Comparison of ENCODE assay signal across 1 cellular context in the genomic region with DNA sequence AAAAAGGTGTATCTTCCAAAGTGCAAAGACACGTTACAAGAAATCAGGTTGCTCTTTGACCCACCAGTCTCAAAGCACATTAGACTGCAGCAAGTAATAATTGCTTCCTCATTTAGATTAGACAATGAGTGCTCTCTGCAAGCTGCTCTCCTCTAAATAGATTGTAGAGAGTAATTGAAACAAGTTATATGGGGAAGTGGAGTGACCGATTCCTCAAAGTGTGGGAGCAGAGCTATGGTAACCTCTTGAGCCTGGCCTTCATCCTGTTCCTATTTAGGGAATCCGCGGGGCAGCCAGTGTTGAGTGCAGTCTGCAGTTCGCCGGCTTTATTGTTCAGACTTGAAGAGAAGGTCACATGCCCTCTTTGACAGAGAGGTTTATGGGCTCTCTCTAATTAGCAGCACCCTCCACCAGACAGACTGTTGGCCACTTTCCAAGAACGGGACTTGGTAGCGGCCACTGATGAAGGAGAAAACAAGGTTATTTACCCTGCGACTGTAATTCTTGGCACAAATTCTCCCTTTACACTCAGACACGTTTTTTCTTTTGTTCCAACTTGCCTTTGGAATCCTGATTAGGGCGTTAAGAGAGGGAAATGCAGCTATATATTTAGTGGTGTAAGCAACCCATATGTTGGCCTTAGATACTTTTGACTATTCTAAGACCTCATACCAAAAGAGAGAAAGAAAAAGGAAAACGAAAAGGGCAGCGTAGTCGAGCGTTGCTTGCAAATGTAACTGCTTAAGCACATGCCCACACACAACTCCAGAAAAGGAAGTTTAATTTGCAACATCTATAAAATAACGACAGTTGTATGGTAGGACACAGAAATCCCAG.
A peak's percentile ranks its signal among the peaks of the same experiment; 100 is the strongest.
TF ChIP-seq lines count a peak whose summit lies in the region.

No MANE protein-coding gene starts in this region.

TF ChIP-seq in GM12878, 131 proteins besides CTCF, POLR2A, EP300 and RAD21 (continued from another document and continues in another):
- TF ChIP-seq, protein P1, sequence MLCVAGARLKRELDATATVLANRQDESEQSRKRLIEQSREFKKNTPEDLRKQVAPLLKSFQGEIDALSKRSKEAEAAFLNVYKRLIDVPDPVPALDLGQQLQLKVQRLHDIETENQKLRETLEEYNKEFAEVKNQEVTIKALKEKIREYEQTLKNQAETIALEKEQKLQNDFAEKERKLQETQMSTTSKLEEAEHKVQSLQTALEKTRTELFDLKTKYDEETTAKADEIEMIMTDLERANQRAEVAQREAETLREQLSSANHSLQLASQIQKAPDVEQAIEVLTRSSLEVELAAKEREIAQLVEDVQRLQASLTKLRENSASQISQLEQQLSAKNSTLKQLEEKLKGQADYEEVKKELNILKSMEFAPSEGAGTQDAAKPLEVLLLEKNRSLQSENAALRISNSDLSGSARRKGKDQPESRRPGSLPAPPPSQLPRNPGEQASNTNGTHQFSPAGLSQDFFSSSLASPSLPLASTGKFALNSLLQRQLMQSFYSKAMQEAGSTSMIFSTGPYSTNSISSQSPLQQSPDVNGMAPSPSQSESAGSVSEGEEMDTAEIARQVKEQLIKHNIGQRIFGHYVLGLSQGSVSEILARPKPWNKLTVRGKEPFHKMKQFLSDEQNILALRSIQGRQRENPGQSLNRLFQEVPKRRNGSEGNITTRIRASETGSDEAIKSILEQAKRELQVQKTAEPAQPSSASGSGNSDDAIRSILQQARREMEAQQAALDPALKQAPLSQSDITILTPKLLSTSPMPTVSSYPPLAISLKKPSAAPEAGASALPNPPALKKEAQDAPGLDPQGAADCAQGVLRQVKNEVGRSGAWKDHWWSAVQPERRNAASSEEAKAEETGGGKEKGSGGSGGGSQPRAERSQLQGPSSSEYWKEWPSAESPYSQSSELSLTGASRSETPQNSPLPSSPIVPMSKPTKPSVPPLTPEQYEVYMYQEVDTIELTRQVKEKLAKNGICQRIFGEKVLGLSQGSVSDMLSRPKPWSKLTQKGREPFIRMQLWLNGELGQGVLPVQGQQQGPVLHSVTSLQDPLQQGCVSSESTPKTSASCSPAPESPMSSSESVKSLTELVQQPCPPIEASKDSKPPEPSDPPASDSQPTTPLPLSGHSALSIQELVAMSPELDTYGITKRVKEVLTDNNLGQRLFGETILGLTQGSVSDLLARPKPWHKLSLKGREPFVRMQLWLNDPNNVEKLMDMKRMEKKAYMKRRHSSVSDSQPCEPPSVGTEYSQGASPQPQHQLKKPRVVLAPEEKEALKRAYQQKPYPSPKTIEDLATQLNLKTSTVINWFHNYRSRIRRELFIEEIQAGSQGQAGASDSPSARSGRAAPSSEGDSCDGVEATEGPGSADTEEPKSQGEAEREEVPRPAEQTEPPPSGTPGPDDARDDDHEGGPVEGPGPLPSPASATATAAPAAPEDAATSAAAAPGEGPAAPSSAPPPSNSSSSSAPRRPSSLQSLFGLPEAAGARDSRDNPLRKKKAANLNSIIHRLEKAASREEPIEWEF (IDR thresholded peaks at IDR 0.05; ENCODE audit: insufficient replicate concordance, low read depth, low read length), result no peak
- TF ChIP-seq ZBED1 (IDR thresholded peaks at IDR 0.05; ENCODE audit: borderline replicate concordance) (peak; percentile 67), GATAD2B (conservative IDR thresholded peaks at IDR 0.05; ENCODE audit: low read depth) (no peak), STAT1 (conservative IDR thresholded peaks at IDR 0.05) (no peak), IRF4 (IDR thresholded peaks at IDR 0.05; ENCODE audit: low read depth, low read length) (no peak), KDM1A (IDR thresholded peaks at IDR 0.05; ENCODE audit: borderline replicate concordance) (no peak), YBX1 (IDR thresholded peaks at IDR 0.05) (no peak), JUNB (IDR thresholded peaks at IDR 0.05) (no peak), MEF2B (IDR thresholded peaks at IDR 0.05; ENCODE audit: partially characterized antibody, poor library complexity, severe bottlenecking) (peak; percentile 65), BHLHE40 (IDR thresholded peaks at IDR 0.05; ENCODE audit: borderline replicate concordance in 1 of 2, low read depth in 2 of 2, low read length in 1 of 2) (peak; percentile 60 to 83; a peak in 3 of 4 replicates), RELA (IDR thresholded peaks at IDR 0.05; ENCODE audit: borderline replicate concordance, partially characterized antibody) (no peak), NFIC (IDR thresholded peaks at IDR 0.05; ENCODE audit: low read depth, low read length) (peak; percentile 84), SMAD5 (IDR thresholded peaks at IDR 0.05; ENCODE audit: low read depth) (0 out of 2 replicates have a peak, but pooled peaks have one; percentile 31), ZNF622 (IDR thresholded peaks at IDR 0.05) (no peak), FOXK2 (IDR thresholded peaks at IDR 0.05) (no peak), SMC3 (IDR thresholded peaks at IDR 0.05; ENCODE audit: borderline replicate concordance, low read length) (no peak), PML (IDR thresholded peaks at IDR 0.05; ENCODE audit: low read length) (0 out of 2 replicates have a peak, but pooled peaks have one; percentile 20), BRCA1 (IDR thresholded peaks at IDR 0.05; ENCODE audit: low read depth, low read length) (no peak), SREBF1 (IDR thresholded peaks at IDR 0.05; ENCODE audit: low read length) (no peak), BACH1 (IDR thresholded peaks at IDR 0.05; ENCODE audit: borderline replicate concordance) (no peak), POU2F2 (IDR thresholded peaks at IDR 0.05; ENCODE audit: borderline replicate concordance, low read depth, low read length) (0 out of 3 replicates have a peak, but pooled peaks have one; percentile 16), CHD4 (IDR thresholded peaks at IDR 0.05) (no peak), ASH2L (IDR thresholded peaks at IDR 0.05; ENCODE audit: borderline replicate concordance, low read depth) (no peak; the same call in 1 of the 2 replicates), HDAC6 (IDR thresholded peaks at IDR 0.05; ENCODE audit: unreplicated experiment) (no peak), CBFB (IDR thresholded peaks at IDR 0.05; ENCODE audit: low read depth) (no peak), KAT2A (conservative IDR thresholded peaks at IDR 0.05; ENCODE audit: control insufficient read depth, low read depth, low read length) (no peak), NR2C1 (IDR thresholded peaks at IDR 0.05) (no peak), PAX8 (IDR thresholded peaks at IDR 0.05) (no peak), RBBP5 (conservative IDR thresholded peaks at IDR 0.05) (no peak; the same call in none of the 2 replicates)
- TF ChIP-seq, protein P2, sequence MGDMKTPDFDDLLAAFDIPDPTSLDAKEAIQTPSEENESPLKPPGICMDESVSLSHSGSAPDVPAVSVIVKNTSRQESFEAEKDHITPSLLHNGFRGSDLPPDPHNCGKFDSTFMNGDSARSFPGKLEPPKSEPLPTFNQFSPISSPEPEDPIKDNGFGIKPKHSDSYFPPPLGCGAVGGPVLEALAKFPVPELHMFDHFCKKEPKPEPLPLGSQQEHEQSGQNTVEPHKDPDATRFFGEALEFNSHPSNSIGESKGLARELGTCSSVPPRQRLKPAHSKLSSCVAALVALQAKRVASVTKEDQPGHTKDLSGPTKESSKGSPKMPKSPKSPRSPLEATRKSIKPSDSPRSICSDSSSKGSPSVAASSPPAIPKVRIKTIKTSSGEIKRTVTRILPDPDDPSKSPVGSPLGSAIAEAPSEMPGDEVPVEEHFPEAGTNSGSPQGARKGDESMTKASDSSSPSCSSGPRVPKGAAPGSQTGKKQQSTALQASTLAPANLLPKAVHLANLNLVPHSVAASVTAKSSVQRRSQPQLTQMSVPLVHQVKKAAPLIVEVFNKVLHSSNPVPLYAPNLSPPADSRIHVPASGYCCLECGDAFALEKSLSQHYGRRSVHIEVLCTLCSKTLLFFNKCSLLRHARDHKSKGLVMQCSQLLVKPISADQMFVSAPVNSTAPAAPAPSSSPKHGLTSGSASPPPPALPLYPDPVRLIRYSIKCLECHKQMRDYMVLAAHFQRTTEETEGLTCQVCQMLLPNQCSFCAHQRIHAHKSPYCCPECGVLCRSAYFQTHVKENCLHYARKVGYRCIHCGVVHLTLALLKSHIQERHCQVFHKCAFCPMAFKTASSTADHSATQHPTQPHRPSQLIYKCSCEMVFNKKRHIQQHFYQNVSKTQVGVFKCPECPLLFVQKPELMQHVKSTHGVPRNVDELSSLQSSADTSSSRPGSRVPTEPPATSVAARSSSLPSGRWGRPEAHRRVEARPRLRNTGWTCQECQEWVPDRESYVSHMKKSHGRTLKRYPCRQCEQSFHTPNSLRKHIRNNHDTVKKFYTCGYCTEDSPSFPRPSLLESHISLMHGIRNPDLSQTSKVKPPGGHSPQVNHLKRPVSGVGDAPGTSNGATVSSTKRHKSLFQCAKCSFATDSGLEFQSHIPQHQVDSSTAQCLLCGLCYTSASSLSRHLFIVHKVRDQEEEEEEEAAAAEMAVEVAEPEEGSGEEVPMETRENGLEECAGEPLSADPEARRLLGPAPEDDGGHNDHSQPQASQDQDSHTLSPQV (IDR thresholded peaks at IDR 0.05), result no peak
- TF ChIP-seq, protein P3, sequence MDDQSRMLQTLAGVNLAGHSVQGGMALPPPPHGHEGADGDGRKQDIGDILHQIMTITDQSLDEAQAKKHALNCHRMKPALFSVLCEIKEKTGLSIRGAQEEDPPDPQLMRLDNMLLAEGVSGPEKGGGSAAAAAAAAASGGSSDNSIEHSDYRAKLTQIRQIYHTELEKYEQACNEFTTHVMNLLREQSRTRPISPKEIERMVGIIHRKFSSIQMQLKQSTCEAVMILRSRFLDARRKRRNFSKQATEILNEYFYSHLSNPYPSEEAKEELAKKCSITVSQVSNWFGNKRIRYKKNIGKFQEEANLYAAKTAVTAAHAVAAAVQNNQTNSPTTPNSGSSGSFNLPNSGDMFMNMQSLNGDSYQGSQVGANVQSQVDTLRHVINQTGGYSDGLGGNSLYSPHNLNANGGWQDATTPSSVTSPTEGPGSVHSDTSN (IDR thresholded peaks at IDR 0.05; ENCODE audit: insufficient replicate concordance, low read depth, low read length), result no peak
- TF ChIP-seq, protein P4, sequence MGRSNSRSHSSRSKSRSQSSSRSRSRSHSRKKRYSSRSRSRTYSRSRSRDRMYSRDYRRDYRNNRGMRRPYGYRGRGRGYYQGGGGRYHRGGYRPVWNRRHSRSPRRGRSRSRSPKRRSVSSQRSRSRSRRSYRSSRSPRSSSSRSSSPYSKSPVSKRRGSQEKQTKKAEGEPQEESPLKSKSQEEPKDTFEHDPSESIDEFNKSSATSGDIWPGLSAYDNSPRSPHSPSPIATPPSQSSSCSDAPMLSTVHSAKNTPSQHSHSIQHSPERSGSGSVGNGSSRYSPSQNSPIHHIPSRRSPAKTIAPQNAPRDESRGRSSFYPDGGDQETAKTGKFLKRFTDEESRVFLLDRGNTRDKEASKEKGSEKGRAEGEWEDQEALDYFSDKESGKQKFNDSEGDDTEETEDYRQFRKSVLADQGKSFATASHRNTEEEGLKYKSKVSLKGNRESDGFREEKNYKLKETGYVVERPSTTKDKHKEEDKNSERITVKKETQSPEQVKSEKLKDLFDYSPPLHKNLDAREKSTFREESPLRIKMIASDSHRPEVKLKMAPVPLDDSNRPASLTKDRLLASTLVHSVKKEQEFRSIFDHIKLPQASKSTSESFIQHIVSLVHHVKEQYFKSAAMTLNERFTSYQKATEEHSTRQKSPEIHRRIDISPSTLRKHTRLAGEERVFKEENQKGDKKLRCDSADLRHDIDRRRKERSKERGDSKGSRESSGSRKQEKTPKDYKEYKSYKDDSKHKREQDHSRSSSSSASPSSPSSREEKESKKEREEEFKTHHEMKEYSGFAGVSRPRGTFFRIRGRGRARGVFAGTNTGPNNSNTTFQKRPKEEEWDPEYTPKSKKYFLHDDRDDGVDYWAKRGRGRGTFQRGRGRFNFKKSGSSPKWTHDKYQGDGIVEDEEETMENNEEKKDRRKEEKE (IDR thresholded peaks at IDR 0.05), result no peak
- TF ChIP-seq, protein P5, sequence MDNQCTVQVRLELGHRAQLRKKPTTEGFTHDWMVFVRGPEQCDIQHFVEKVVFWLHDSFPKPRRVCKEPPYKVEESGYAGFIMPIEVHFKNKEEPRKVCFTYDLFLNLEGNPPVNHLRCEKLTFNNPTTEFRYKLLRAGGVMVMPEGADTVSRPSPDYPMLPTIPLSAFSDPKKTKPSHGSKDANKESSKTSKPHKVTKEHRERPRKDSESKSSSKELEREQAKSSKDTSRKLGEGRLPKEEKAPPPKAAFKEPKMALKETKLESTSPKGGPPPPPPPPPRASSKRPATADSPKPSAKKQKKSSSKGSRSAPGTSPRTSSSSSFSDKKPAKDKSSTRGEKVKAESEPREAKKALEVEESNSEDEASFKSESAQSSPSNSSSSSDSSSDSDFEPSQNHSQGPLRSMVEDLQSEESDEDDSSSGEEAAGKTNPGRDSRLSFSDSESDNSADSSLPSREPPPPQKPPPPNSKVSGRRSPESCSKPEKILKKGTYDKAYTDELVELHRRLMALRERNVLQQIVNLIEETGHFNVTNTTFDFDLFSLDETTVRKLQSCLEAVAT (IDR thresholded peaks at IDR 0.05), result no peak
- TF ChIP-seq, protein P6, sequence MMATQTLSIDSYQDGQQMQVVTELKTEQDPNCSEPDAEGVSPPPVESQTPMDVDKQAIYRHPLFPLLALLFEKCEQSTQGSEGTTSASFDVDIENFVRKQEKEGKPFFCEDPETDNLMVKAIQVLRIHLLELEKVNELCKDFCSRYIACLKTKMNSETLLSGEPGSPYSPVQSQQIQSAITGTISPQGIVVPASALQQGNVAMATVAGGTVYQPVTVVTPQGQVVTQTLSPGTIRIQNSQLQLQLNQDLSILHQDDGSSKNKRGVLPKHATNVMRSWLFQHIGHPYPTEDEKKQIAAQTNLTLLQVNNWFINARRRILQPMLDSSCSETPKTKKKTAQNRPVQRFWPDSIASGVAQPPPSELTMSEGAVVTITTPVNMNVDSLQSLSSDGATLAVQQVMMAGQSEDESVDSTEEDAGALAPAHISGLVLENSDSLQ (IDR thresholded peaks at IDR 0.05), result no peak
- TF ChIP-seq, protein P7, sequence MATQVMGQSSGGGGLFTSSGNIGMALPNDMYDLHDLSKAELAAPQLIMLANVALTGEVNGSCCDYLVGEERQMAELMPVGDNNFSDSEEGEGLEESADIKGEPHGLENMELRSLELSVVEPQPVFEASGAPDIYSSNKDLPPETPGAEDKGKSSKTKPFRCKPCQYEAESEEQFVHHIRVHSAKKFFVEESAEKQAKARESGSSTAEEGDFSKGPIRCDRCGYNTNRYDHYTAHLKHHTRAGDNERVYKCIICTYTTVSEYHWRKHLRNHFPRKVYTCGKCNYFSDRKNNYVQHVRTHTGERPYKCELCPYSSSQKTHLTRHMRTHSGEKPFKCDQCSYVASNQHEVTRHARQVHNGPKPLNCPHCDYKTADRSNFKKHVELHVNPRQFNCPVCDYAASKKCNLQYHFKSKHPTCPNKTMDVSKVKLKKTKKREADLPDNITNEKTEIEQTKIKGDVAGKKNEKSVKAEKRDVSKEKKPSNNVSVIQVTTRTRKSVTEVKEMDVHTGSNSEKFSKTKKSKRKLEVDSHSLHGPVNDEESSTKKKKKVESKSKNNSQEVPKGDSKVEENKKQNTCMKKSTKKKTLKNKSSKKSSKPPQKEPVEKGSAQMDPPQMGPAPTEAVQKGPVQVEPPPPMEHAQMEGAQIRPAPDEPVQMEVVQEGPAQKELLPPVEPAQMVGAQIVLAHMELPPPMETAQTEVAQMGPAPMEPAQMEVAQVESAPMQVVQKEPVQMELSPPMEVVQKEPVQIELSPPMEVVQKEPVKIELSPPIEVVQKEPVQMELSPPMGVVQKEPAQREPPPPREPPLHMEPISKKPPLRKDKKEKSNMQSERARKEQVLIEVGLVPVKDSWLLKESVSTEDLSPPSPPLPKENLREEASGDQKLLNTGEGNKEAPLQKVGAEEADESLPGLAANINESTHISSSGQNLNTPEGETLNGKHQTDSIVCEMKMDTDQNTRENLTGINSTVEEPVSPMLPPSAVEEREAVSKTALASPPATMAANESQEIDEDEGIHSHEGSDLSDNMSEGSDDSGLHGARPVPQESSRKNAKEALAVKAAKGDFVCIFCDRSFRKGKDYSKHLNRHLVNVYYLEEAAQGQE (IDR thresholded peaks at IDR 0.05; ENCODE audit: low read depth, low read length), result no peak
- TF ChIP-seq, protein P8, sequence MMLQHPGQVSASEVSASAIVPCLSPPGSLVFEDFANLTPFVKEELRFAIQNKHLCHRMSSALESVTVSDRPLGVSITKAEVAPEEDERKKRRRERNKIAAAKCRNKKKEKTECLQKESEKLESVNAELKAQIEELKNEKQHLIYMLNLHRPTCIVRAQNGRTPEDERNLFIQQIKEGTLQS (IDR thresholded peaks at IDR 0.05; ENCODE audit: borderline replicate concordance, extremely low read depth, low read depth, low read length), result no peak
